ENCODE assay signal across 17 cellular contexts in genomic region chr11:104713366-104713765, GRCh38.
"Had no signal": no experiment of that assay in that cellular context is flagged by ENCODE, and none has a peak within 500 bp of the region (broad histone marks: within the 10 kb centered on the region; RNA-seq: fewer than 3 reads in every experiment).

No MANE protein-coding gene starts in this region.

- ATAC-seq: activated CD8-positive, alpha-beta memory T cell treated with anti-CD3 and anti-CD28 coated beads, Interleukin-2, amount 10 ng/mL, durations not matched to agents 7 days and 5 days; effector memory CD8-positive, alpha-beta T cell; heart left ventricle; left lobe of liver; mucosa of descending colon; naive thymus-derived CD8-positive, alpha-beta T cell; right lobe of liver; stimulated activated naive CD8-positive, alpha-beta T cell treated with anti-CD3 and anti-CD28 coated beads, Interleukin-15, Interleukin-2, amounts not matched to agents 100 U/mL and 50 U/mL, for 24 hours had no signal

- DNase-seq: activated CD4-positive, alpha-beta T cell treated with anti-CD3 and anti-CD28 coated beads, Interleukin-2, amount 50 U/mL, for 48 hours; activated CD4-positive, CD25-positive, alpha-beta regulatory T cell treated with anti-CD3 and anti-CD28 coated beads, Interleukin-2, amount 50 U/mL, for 72 hours; activated CD8-positive, alpha-beta memory T cell treated with anti-CD3 and anti-CD28 coated beads, Interleukin-2, amount 10 ng/mL, durations not matched to agents 7 days and 5 days; activated gamma-delta T cell; activated T-cell treated with anti-CD3 and anti-CD28 coated beads, Interleukin-2, amount 50 U/mL, for 48 hours; effector memory CD8-positive, alpha-beta T cell; heart left ventricle; islet precursor cell; mammary epithelial cell; mucosa of descending colon; naive thymus-derived CD8-positive, alpha-beta T cell; right lobe of liver; stimulated activated CD4-positive, alpha-beta T cell treated with anti-CD3 and anti-CD28 coated beads, Interleukin-2, amount 100 ng/mL, for 24 hours; stimulated activated naive CD8-positive, alpha-beta T cell treated with anti-CD3 and anti-CD28 coated beads, Interleukin-15, Interleukin-2, amounts not matched to agents 100 U/mL and 50 U/mL, for 24 hours; T-helper 9 cell had no signal

- H3K4me3 ChIP-seq: ascending aorta, heart left ventricle, mucosa of descending colon, right lobe of liver had no signal
